ENCODE assay signal across 13 cellular contexts in the genomic region with DNA sequence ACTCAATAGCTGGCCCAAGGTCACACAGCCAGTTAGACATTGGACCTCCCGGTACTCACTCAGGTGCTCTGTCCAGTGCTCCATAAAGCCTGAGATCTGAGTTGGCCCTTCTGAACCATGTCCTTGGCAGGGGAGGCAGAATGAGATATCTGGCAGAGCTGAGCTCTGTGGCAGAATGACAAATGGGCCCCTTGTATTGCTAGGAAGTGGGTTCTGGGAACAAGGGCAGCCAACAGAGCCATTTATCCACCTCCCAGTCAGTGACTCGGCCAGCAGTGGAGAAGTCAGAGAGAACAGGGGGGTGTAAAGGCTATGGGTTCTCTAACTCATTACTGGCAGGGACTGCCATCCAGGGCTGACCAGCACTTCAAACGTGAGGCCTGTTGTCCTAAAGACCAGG.
DNase-seq lines count a peak whose midpoint lies in the region; TF ChIP-seq lines count a peak whose summit lies in the region.
"Had no signal": no experiment of that assay in that cellular context is flagged by ENCODE, and none has a peak within 500 bp of the region (broad histone marks: within the 10 kb centered on the region; RNA-seq: fewer than 3 reads in every experiment).

No MANE protein-coding gene starts in this region.

- TF ChIP-seq CTCF in adrenal gland (IDR thresholded peaks at IDR 0.05) = no peak
- no peak for TF ChIP-seq CTCF in neural progenitor cell (IDR thresholded peaks at IDR 0.05)

- H3K4me1 ChIP-seq in adrenal gland (replicated peaks in 1 of 2) (no peaks in the 10 kb centered on the region), neural progenitor cell (peaks cover 44% of the 10 kb centered on the region)
- H3K4me1 ChIP-seq: Caco-2 had no signal

- H3K4me3 ChIP-seq in adrenal gland = no peak overlapping the region
- H3K4me3 ChIP-seq in neural progenitor cell = no peak overlapping the region

- H3K27ac ChIP-seq in adrenal gland = no peak overlapping the region
- no peak overlapping the region for H3K27ac ChIP-seq in neural progenitor cell
- H3K27ac ChIP-seq: C4-2B, HL-60 had no signal

- H3F3A ChIP-seq in neural progenitor cell (ENCODE audit: low read depth) = peaks cover 48% of the 10 kb centered on the region

- DNase-seq in adrenal gland = peak in 5 of 7 donors; percentile 17 to 59 (median 26)
- peak; percentile 16 for DNase-seq in globus pallidus (ENCODE audit: low spot score)
- DNase-seq in neural progenitor cell (ENCODE audit: low spot score) = no peak
- no peak for DNase-seq in NCI-H146 (lab: John Stamatoyannopoulos, UW)
- DNase-seq in NCI-H345 (lab: John Stamatoyannopoulos, UW) = no peak
- no peak for DNase-seq in foreskin melanocyte
- no peak for DNase-seq in NCI-H345 treated with DMSO at 0.1 percent for 48 hours (lab: John Stamatoyannopoulos, UW; ENCODE audit: unreplicated experiment)
- DNase-seq: ACHN; Caco-2; CD4-positive, alpha-beta T cell; HCEC 1CT had no signal

- peaks cover 9% of the 10 kb centered on the region for H4K20me1 ChIP-seq in neural progenitor cell (ENCODE audit: low read depth)

- H3K27me3 ChIP-seq in adrenal gland (peaks cover 3% of the 10 kb centered on the region), neural progenitor cell (no peaks in the 10 kb centered on the region)

- 21 to 42% (median 26%) methylated on average over 2 to 3 of the region's 3 CpGs for WGBS in adrenal gland, 4 donors

- H3K4me3 Mint-ChIP-seq in neural progenitor cell = no peak overlapping the region
- H3K4me3 Mint-ChIP-seq: CD4-positive, alpha-beta T cell had no signal

- H3K36me3 Mint-ChIP-seq in neural progenitor cell = no peaks in the 10 kb centered on the region

- H3K4me2 ChIP-seq in neural progenitor cell = peak overlapping the region; percentile 69

- H3K4me1 Mint-ChIP-seq in neural progenitor cell = peaks cover 49% of the 10 kb centered on the region

- no peak overlapping the region for H3K27ac Mint-ChIP-seq in neural progenitor cell
- H3K27ac Mint-ChIP-seq: CD4-positive, alpha-beta T cell had no signal

- H3K27me3 Mint-ChIP-seq in neural progenitor cell (ENCODE audit: insufficient read depth, low read depth) = peaks cover 20% of the 10 kb centered on the region

- H3K9me3 ChIP-seq in adrenal gland (replicated peaks in 1 of 3) = no peaks in the 10 kb centered on the region
- H3K9me3 ChIP-seq in neural progenitor cell (ENCODE audit: low read depth) = no peaks in the 10 kb centered on the region
- H3K9me3 ChIP-seq: Caco-2 had no signal

- no peaks in the 10 kb centered on the region for H3K79me2 ChIP-seq in neural progenitor cell (ENCODE audit: low read depth)

- no peak for TF ChIP-seq POLR2A in adrenal gland (IDR thresholded peaks at IDR 0.05)

- no peak overlapping the region for H3K9ac ChIP-seq in neural progenitor cell

- intact Hi-C loops in adrenal gland (cut with DNase I) = loop anchor here (10.0 kb wide), 2 partner anchors 107 to 723 kb away; no protein-coding TSS in a partner anchor

- no peak overlapping the region for H2AFZ ChIP-seq in neural progenitor cell (replicated peaks)

- peaks cover 21% of the 10 kb centered on the region for H3K9me3 Mint-ChIP-seq in neural progenitor cell

- H3K36me3 ChIP-seq in adrenal gland (replicated peaks in 1 of 2) = no peaks in the 10 kb centered on the region
- no peaks in the 10 kb centered on the region for H3K36me3 ChIP-seq in neural progenitor cell

Comparison
In these comparisons a context has a peak if more than half of its experiments do, and no peak if none do; other contexts are left out.
1. DNase-seq: peak in adrenal gland (5 of 7) and globus pallidus (single experiment); none in neural progenitor cell (single experiment), NCI-H146 (single experiment), NCI-H345 (single experiment), foreskin melanocyte (single experiment) and NCI-H345 treated with DMSO at 0.1 percent for 48 hours (single experiment).